Comparison of ENCODE assay signal across 8 cellular contexts in genomic region chr10:124918906-124919305, GRCh38. TPM values are rescaled to one million over a fixed set of nuclear protein-coding genes. Genes with fewer than 3 reads are reported as not detected.
A peak's percentile ranks its signal among the peaks of the same experiment; 100 is the strongest.
DNase-seq lines count a peak whose midpoint lies in the region; ATAC-seq, FAIRE-seq and TF ChIP-seq lines count a peak whose summit lies in the region.

No MANE protein-coding gene starts in this region.

- H3K4me1 ChIP-seq in right atrium auricular region (peaks cover 0 to 45% of the 10 kb centered on the region in 2 donors), K562 (replicated peaks in 1 of 2; ENCODE audit: control insufficient read depth in 2 of 2, insufficient read depth in 2 of 2, low read length in 2 of 2) (peaks cover 6 to 16% of the 10 kb centered on the region in 2 experiments; a peak in 4 of 5 replicates), mesodermal cell (ENCODE audit: control insufficient read depth, insufficient read depth, low read length, poor library complexity, severe bottlenecking) (peaks cover 3% of the 10 kb centered on the region)

- peak overlapping the region in 1 of 2 experiments; percentile 72; a peak in 2 of 4 replicates for H3K9ac ChIP-seq in K562 (ENCODE audit: insufficient read depth in 1 of 2, low read depth in 2 of 2, low read length in 2 of 2)

- no peaks in the 10 kb centered on the region for H3K9me1 ChIP-seq in K562 (ENCODE audit: control insufficient read depth, insufficient read depth, low read length)

- TF ChIP-seq EP300 in K562 (IDR thresholded peaks at IDR 0.05; ENCODE audit: low read length) = no peak

- H3K36me3 ChIP-seq in right atrium auricular region = no peaks in the 10 kb centered on the region
- peaks cover 20% of the 10 kb centered on the region; the same call in 2 of the 3 replicates for H3K36me3 ChIP-seq in K562 (ENCODE audit: control insufficient read depth, insufficient read depth, low read length)
- peaks cover 26% of the 10 kb centered on the region for H3K36me3 ChIP-seq in mesodermal cell (ENCODE audit: control insufficient read depth, insufficient read depth, low read length)

- ATAC-seq in Right ventricle myocardium superior (ENCODE audit: poor library complexity) (no peak), K562 (no peak), GM21619 (IDR thresholded peaks at IDR 0.05; ENCODE audit: unreplicated experiment) (no peak)

- peak overlapping the region; percentile 88 for H3K4me2 ChIP-seq in K562 (ENCODE audit: insufficient read depth, low read length)

- POLR2A ChIA-PET in K562 (lab: Yijun Ruan, JAX) = interaction anchor here (0.6 kb wide), 1 partner anchor 215 kb away, joined by 3 read pairs; no protein-coding TSS in a partner anchor

- TF ChIP-seq POLR2A in K562 (conservative IDR thresholded peaks at IDR 0.05) = no peak

- H4K20me1 ChIP-seq in K562 (replicated peaks; ENCODE audit: control insufficient read depth, insufficient read depth, low read length) = peaks cover 10% of the 10 kb centered on the region; the same call in 1 of the 2 replicates

- H3K27me3 ChIP-seq in right atrium auricular region (no peaks in the 10 kb centered on the region), K562 (ENCODE audit: control insufficient read depth in 2 of 2, insufficient read depth in 2 of 2, low read length in 2 of 2) (no peaks in the 10 kb centered on the region)

- WGBS in K562 (ENCODE audit: insufficient coverage, low coverage, missing lambda C conversion rate) = 38% methylated on average over 3 of the region's 3 CpGs
- 83 to 90% methylated on average over 2 of the region's 3 CpGs for WGBS in mesodermal cell (ENCODE audit: insufficient coverage in 2 of 2), 2 experiments

- peak overlapping the region; percentile 97 to 98 for H3K27ac ChIP-seq in right atrium auricular region
- peak overlapping the region; percentile 84; the same call in 2 of the 3 replicates for H3K27ac ChIP-seq in K562 (ENCODE audit: extremely low read depth, low read depth, low read length)
- H3K27ac ChIP-seq in mesodermal cell (ENCODE audit: low read depth, low read length, severe bottlenecking) = no peak overlapping the region

- BruUV-seq in K562 (replicated peaks; lab: Mats Ljungman, UMichigan) = no TSS peak

- no peak overlapping the region for H2AFZ ChIP-seq in K562 (ENCODE audit: low read depth, low read length)

- CTCF ChIA-PET in K562 (lab: Yijun Ruan, JAX; ENCODE audit: low intra/inter-chr PET ratio) = interaction anchor here (0.6 kb wide), 1 partner anchor 931 kb away, joined by 3 read pairs; no protein-coding TSS in a partner anchor

- no peak for FAIRE-seq in K562 (lab: Jason Lieb, UNC)

- TF ChIP-seq CTCF in right atrium auricular region (IDR thresholded peaks at IDR 0.05) = no peak
- no peak for TF ChIP-seq CTCF in K562 (IDR thresholded peaks at IDR 0.05 in 2 of 3, conservative IDR thresholded peaks at IDR 0.05 in 1 of 3; ENCODE audit: insufficient read depth in 2 of 3, low read depth in 1 of 3, low read length in 3 of 3)

- no peak for TF ChIP-seq RAD21 in K562 (CRISPR knock-in tag; conservative IDR thresholded peaks at IDR 0.05 in 1 of 2, IDR thresholded peaks at IDR 0.05 in 1 of 2)

- no peak overlapping the region for H3K4me3 ChIP-seq in right atrium auricular region
- H3K4me3 ChIP-seq in K562 = peak overlapping the region; percentile 53
- H3K4me3 ChIP-seq in mesodermal cell (ENCODE audit: extremely low read depth, insufficient read depth, low read length, poor library complexity, severe bottlenecking) = peak overlapping the region; percentile 91

- intact Hi-C loops in Right ventricle myocardium superior (cut with DNase I) (no loop called here), K562 (cut with micrococcal nuclease) (loop anchor here (5.0 kb wide), 1 partner anchor 117 kb away; the partner anchor contains the start of gene ABRAXAS2)

- DNase-seq in right atrium auricular region (ENCODE audit: low spot score) = no peak
- DNase-seq in Right ventricle myocardium superior = no peak
- DNase-seq in K562 (ENCODE audit: extremely low read depth in 1 of 4, low spot score in 3 of 4) = no peak
- DNase-seq in effector CD4-positive, alpha-beta T cell = no peak
- no peak for DNase-seq in NCI-H510A (lab: John Stamatoyannopoulos, UW)
- DNase-seq in NCI-H446 (lab: John Stamatoyannopoulos, UW) = no peak

- H3K9me3 ChIP-seq in right atrium auricular region (no peaks in the 10 kb centered on the region), K562 (replicated peaks; ENCODE audit: control insufficient read depth, insufficient read depth, low read depth, low read length) (no peaks in the 10 kb centered on the region; the same call in 1 of the 2 replicates), mesodermal cell (ENCODE audit: control insufficient read depth, low read length) (no peaks in the 10 kb centered on the region)

- in situ Hi-C loops in K562 (cut with MboI) = loop anchor here (10.0 kb wide), 1 partner anchor 126 kb away; no protein-coding TSS in a partner anchor

- peaks cover 77% of the 10 kb centered on the region for H3K79me2 ChIP-seq in K562 (ENCODE audit: control insufficient read depth, insufficient read depth, low read length)

TF ChIP-seq in K562, 482 proteins besides CTCF, POLR2A, EP300 and RAD21 (continues in another document):
- TF ChIP-seq REST (CRISPR knock-in tag; IDR thresholded peaks at IDR 0.05; ENCODE audit: low read depth) = no peak
- no peak for TF ChIP-seq C11orf30 (IDR thresholded peaks at IDR 0.05; ENCODE audit: low read depth)
- TF ChIP-seq SMAD3 (CRISPR knock-in tag; conservative IDR thresholded peaks at IDR 0.05) = no peak
- no peak for TF ChIP-seq TCF7L2 (IDR thresholded peaks at IDR 0.05; ENCODE audit: low read depth, low read length)
- TF ChIP-seq HDGF (IDR thresholded peaks at IDR 0.05) = no peak
- TF ChIP-seq BRCA1 (IDR thresholded peaks at IDR 0.05) = no peak
- no peak for TF ChIP-seq BRCA1 (CRISPR knock-in tag; IDR thresholded peaks at IDR 0.05)
- no peak for TF ChIP-seq ZNF197 (CRISPR knock-in tag; IDR thresholded peaks at IDR 0.05; ENCODE audit: low read depth)
- TF ChIP-seq ETS1 (conservative IDR thresholded peaks at IDR 0.05; ENCODE audit: control insufficient read depth, low read depth, low read length) = no peak

RNA-seq across cellular contexts. Expression of gene ZRANB1, which starts 23.0 kb away (rescaled TPM):
- total RNA-seq in right atrium auricular region (10 to 100 TPM; 24.1 to 24.9 TPM), Right ventricle myocardium superior (24.2 TPM), K562 (2014; rRNA removed) (0.57 and 0.64 TPM in 2 replicates), K562 (2014; rRNA removed; fragmentation: Illumina TruSeq; extraction: Trizol) (1.1 and 1.2 TPM in 2 replicates), K562 (2015; rRNA removed; fragmentation: Illumina TruSeq; extraction: Trizol) (0.87 and 1.1 TPM in 2 replicates), K562 (2021) (0.74 and 0.78 TPM in 2 replicates)
- 4.7 and 8.6 TPM in 2 replicates for total RNA-seq in K562 (2011; cell fraction: chromatin; rRNA removed; ENCODE audit: low replicate concordance)
- total RNA-seq in K562 (2011; cell fraction: nucleolus; rRNA removed) = 2.8 and 3.8 TPM in 2 replicates
- total RNA-seq in K562 (2011; cell fraction: nucleoplasm; rRNA removed) = 2.9 and 3.6 TPM in 2 replicates
- polyA plus RNA-seq in K562 (2011; rRNA removed) (0.89 and 0.97 TPM in 2 replicates), K562 (2014; fragmentation: Illumina TruSeq; extraction: Trizol) (0.44 and 0.59 TPM in 2 replicates), K562 (2014; fragmentation: Nextera tagmentation; extraction: Ambion mirVana) (under 1 TPM; 0.07 TPM), K562 (2014; rRNA removed) (0.39 and 0.52 TPM in 2 replicates)
- 0.21 and 0.46 TPM in 2 replicates for polyA plus RNA-seq in K562 (2011; cell fraction: cytosol; rRNA removed)
- 1.1 and 1.6 TPM in 2 replicates for polyA plus RNA-seq in K562 (2011; cell fraction: nucleus; rRNA removed)
- polyA plus RNA-seq in K562 (2012) = 0.31 and 0.79 TPM in 2 replicates
- 2.5 and 3.6 TPM in 2 replicates for polyA minus RNA-seq in K562 (2011; rRNA and poly(A)+ RNA removed)
- polyA minus RNA-seq in K562 (2011; cell fraction: cytosol; rRNA and poly(A)+ RNA removed) = 1.0 and 1.1 TPM in 2 replicates
- 1.2 and 2.7 TPM in 2 replicates for polyA minus RNA-seq in K562 (2011; cell fraction: nucleus; rRNA and poly(A)+ RNA removed)
- polyA plus RNA-seq in mesodermal cell (2013, experiment 1 of 2) = 19.0 TPM
- 18.6 TPM for polyA plus RNA-seq in mesodermal cell (2013, experiment 2 of 2)

Comparison
In these comparisons a context has a peak if more than half of its experiments do, and no peak if none do; other contexts are left out.
1. H3K4me3 ChIP-seq: peak in K562 (single experiment) and mesodermal cell (single experiment); none in right atrium auricular region (0 of 2).